8 cellular contexts compared by ENCODE assay signal in the genomic region with DNA sequence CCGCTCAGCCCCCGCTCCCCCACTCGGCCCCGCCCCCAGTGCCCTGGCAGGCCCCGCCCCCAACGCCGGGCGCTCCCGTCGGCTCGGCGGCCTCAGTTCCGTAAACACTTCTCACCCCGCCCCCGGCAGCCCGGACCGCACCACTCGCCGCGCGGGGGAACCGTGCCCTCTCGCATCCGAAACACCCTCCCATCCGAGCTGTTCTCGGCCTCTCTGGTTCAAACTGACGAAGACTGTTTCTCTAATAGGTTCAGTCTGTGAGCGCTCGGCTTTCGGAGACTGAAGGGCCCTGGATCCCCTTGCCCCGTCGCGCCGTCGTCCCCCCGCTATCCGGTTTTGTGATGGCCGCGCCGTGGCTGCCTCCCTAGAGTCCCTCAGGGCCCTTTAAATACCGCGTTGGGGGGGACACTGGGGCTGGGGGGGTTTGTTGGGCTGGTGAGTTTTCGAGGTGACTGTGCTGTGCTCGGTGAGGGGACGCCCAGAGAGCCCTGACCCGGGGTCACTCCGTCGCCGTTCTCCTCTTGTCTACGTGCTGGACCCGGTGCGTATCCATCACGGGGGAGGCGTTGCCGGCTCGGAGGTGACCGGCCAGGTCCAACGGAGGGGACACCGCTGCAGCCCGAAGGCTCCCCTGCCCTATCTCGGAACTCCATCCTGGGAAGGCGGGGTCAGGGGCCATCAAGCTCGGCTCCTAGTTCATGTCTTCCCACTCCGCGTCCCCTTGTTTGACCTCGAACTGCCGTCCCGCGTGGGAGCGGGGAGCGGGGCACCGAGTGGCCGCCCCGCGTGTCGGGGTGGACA. TPM values are rescaled to one million over a fixed set of nuclear protein-coding genes. Genes with fewer than 3 reads are reported as not detected.
DNase-seq lines count a peak whose midpoint lies in the region; ATAC-seq, FAIRE-seq and TF ChIP-seq lines count a peak whose summit lies in the region.

Gene TCP11L2 (plus strand): TSS at position 333 of the 801 bp plus-strand sequence. CDS start 8,343 bp downstream, outside the sequence.

- peak within 1 kb of the TSS; percentile 100 for H3K27ac Mint-ChIP-seq in central memory CD8-positive, alpha-beta T cell (ENCODE audit: low read depth)

- H3K4me1 Mint-ChIP-seq in central memory CD8-positive, alpha-beta T cell = peaks cover 57% of the 10 kb centered on the region

- peak within 1 kb of the TSS; percentile 97 for H3K27ac ChIP-seq in keratinocyte (ENCODE audit: control insufficient read depth, insufficient read depth, low read length)

- peak; percentile 44 for DNase-seq in A172 (ENCODE audit: low spot score)
- DNase-seq in NCI-H2227 treated with DMSO at 0.1 percent for 48 hours (lab: John Stamatoyannopoulos, UW) = peak; percentile 63
- peak; percentile 93 for DNase-seq in activated CD4-positive, CD25-positive, alpha-beta regulatory T cell treated with anti-CD3 and anti-CD28 coated beads, Interleukin-2, amount 50 U/mL, for 72 hours
- peak; percentile 91 to 94 for DNase-seq in central memory CD8-positive, alpha-beta T cell (ENCODE audit: low spot score in 2 of 2)
- no peak for DNase-seq in keratinocyte (ENCODE audit: low read depth, low spot score)
- peak; percentile 89 for DNase-seq in stimulated activated CD4-positive, alpha-beta T cell treated with anti-CD3 and anti-CD28 coated beads, Interleukin-12 subunit alpha, Interleukin-12 subunit beta, amount 100 ng/mL, for 4 hours

- peak within 1 kb of the TSS; percentile 75 for H3K4me2 ChIP-seq in keratinocyte (ENCODE audit: control insufficient read depth, extremely low read depth, insufficient read depth, low read depth, low read length)

- peak within 1 kb of the TSS; percentile 95 for H3K4me3 Mint-ChIP-seq in central memory CD8-positive, alpha-beta T cell

- H3K9ac ChIP-seq in keratinocyte (ENCODE audit: control insufficient read depth, extremely low read depth, insufficient read depth, low read length) = peak within 1 kb of the TSS; percentile 96

- no peak for FAIRE-seq in keratinocyte (lab: Jason Lieb, UNC)

- ATAC-seq in GM18870 (IDR thresholded peaks at IDR 0.05; ENCODE audit: unreplicated experiment) (peak; percentile 51), HG03103 (IDR thresholded peaks at IDR 0.05; ENCODE audit: low read depth, unreplicated experiment) (peak; percentile 66)
- peak; percentile 59 for ATAC-seq in central memory CD8-positive, alpha-beta T cell (replicated peaks; ENCODE audit: extremely low read depth, poor library complexity, severe bottlenecking)

- no peaks in the 10 kb centered on the region for H3K9me3 Mint-ChIP-seq in central memory CD8-positive, alpha-beta T cell

- no peaks in the 10 kb centered on the region for H3K36me3 ChIP-seq in keratinocyte (ENCODE audit: control insufficient read depth in 2 of 2, extremely low read depth in 1 of 2, insufficient read depth in 2 of 2, low read length in 2 of 2)

- H4K20me1 ChIP-seq in keratinocyte (ENCODE audit: control insufficient read depth, extremely low read depth, insufficient read depth, low read length) = no peaks in the 10 kb centered on the region

- H2AFZ ChIP-seq in keratinocyte (ENCODE audit: control insufficient read depth, low read length) = peak within 1 kb of the TSS; percentile 64

- H3K9me1 ChIP-seq in keratinocyte (ENCODE audit: control insufficient read depth, extremely low read depth, insufficient read depth, low read length) = no peaks in the 10 kb centered on the region

- no peaks in the 10 kb centered on the region for H3K27me3 ChIP-seq in keratinocyte (ENCODE audit: control insufficient read depth, extremely low read depth, insufficient read depth, low read length)

- peaks cover 10% of the 10 kb centered on the region for H3K4me1 ChIP-seq in keratinocyte (ENCODE audit: control insufficient read depth, extremely low read depth, insufficient read depth, low read length)

- dilution Hi-C loops in keratinocyte (cut with MboI; ENCODE audit: extremely low pct_ligation_motif_present, low sequenced_read_pairs) = no loop called here

- peaks cover 36% of the 10 kb centered on the region for H3K36me3 Mint-ChIP-seq in central memory CD8-positive, alpha-beta T cell (ENCODE audit: insufficient read depth)

- H3K27me3 Mint-ChIP-seq in central memory CD8-positive, alpha-beta T cell = no peaks in the 10 kb centered on the region

- peak within 1 kb of the TSS; percentile 63 to 86 (median 63) for H3K4me3 ChIP-seq in keratinocyte (ENCODE audit: control insufficient read depth in 2 of 3, extremely low read depth in 1 of 3, insufficient read depth in 2 of 3, low read depth in 1 of 3, low read length in 3 of 3)

- H3K9me3 ChIP-seq in keratinocyte (ENCODE audit: control insufficient read depth, low read depth, low read length) = no peaks in the 10 kb centered on the region

- H3K79me2 ChIP-seq in keratinocyte (ENCODE audit: control insufficient read depth, insufficient read depth, low read length) = no peaks in the 10 kb centered on the region

- no peak for TF ChIP-seq CTCF in keratinocyte (optimal IDR thresholded peaks at IDR 0.05 in 1 of 3, IDR thresholded peaks at IDR 0.05 in 1 of 3, conservative IDR thresholded peaks at IDR 0.05 in 1 of 3; ENCODE audit: extremely low read depth in 1 of 3, insufficient read depth in 2 of 3, low read length in 3 of 3)

RNA-seq across cellular contexts. Expression of gene TCP11L2, which starts in this region (rescaled TPM):
- total RNA-seq in A172 (2014; rRNA removed; shearing (Covaris generic)) = 3.6 TPM in 2 replicates
- 5.4 to 6.5 TPM (median 6.1 TPM) in 3 replicates for polyA plus RNA-seq in keratinocyte
- 20.0 TPM for polyA plus RNA-seq in keratinocyte (2011; ENCODE audit: low read depth)
- polyA plus RNA-seq in keratinocyte (2011; cell fraction: cytosol; rRNA removed) = 2.8 and 4.4 TPM in 2 replicates
- polyA plus RNA-seq in keratinocyte (2011; cell fraction: nucleus; rRNA removed) = 11.5 and 13.0 TPM in 2 replicates
- polyA plus RNA-seq in keratinocyte (2012; ENCODE audit: low replicate concordance) = 3.4 and 28.2 TPM in 2 replicates
- 14.2 to 24.7 TPM (median 15.7 TPM) in 3 replicates for polyA minus RNA-seq in keratinocyte
- 11.7 TPM for polyA minus RNA-seq in keratinocyte (2011; cell fraction: cytosol; rRNA and poly(A)+ RNA removed)
- 15.3 and 24.2 TPM in 2 replicates for polyA minus RNA-seq in keratinocyte (2011; cell fraction: nucleus; rRNA and poly(A)+ RNA removed)
